24 cellular contexts compared by ENCODE assay signal in genomic region chr7:130823060-130823459, GRCh38.
A peak's percentile ranks its signal among the peaks of the same experiment; 100 is the strongest.
DNase-seq lines count a peak whose midpoint lies in the region; ATAC-seq and TF ChIP-seq lines count a peak whose summit lies in the region.
"Had no signal": no experiment of that assay in that cellular context is flagged by ENCODE, and none has a peak within 500 bp of the region (broad histone marks: within the 10 kb centered on the region; RNA-seq: fewer than 3 reads in every experiment).

No MANE protein-coding gene starts in this region.

- H3K9ac ChIP-seq in IMR-90 (ENCODE audit: low read depth, low read length) (no peak overlapping the region), adipocyte (ENCODE audit: low read length) (peak overlapping the region; percentile 26), neural progenitor cell (no peak overlapping the region)
- H3K9ac ChIP-seq: BLaER1, KMS-11 had no signal

- H4K5ac ChIP-seq in IMR-90 (ENCODE audit: low read depth, low read length) = no peak overlapping the region

- no peak overlapping the region for H2BK5ac ChIP-seq in IMR-90 (ENCODE audit: low read depth, low read length, poor library complexity, severe bottlenecking)

- no TSS peak for BruUV-seq in IMR-90 (replicated peaks; lab: Mats Ljungman, UMichigan)

- no peak overlapping the region for H4K91ac ChIP-seq in IMR-90 (ENCODE audit: insufficient read depth, low read depth, low read length)

- no peak overlapping the region for H3K56ac ChIP-seq in IMR-90 (ENCODE audit: extremely low read depth, insufficient read depth, low read length)

- H3K36me3 ChIP-seq in IMR-90 (ENCODE audit: control insufficient read depth, insufficient read depth, low read length) = no peaks in the 10 kb centered on the region
- H3K36me3 ChIP-seq in adipocyte (ENCODE audit: control insufficient read depth, insufficient read depth, low read length, severe bottlenecking) = no peaks in the 10 kb centered on the region
- no peaks in the 10 kb centered on the region for H3K36me3 ChIP-seq in osteoblast (ENCODE audit: insufficient read depth, low read length)
- H3K36me3 ChIP-seq in neural progenitor cell = no peaks in the 10 kb centered on the region
- H3K36me3 ChIP-seq: BLaER1 had no signal

- 0 out of 2 replicates have a peak overlapping the region, but pooled peaks have one; percentile 45 for H3K14ac ChIP-seq in IMR-90 (replicated peaks; ENCODE audit: low read depth, low read length)

- no peaks in the 10 kb centered on the region for H3K36me3 Mint-ChIP-seq in neural progenitor cell

- no peak overlapping the region for H3K18ac ChIP-seq in IMR-90 (ENCODE audit: low read depth, low read length)

- dilution Hi-C loops in IMR-90 (cut with HindIII; ENCODE audit: low sequenced_read_pairs, unreplicated experiment) = no loop called here

- no peaks in the 10 kb centered on the region for H3K79me2 ChIP-seq in osteoblast (ENCODE audit: insufficient read depth, low read length)
- no peaks in the 10 kb centered on the region for H3K79me2 ChIP-seq in neural progenitor cell (ENCODE audit: low read depth)

- CTCF ChIA-PET in IMR-90 (lab: Yijun Ruan, JAX) = no interaction called here

- no peak overlapping the region for H3K4me2 ChIP-seq in IMR-90 (ENCODE audit: low read depth, low read length)
- peak overlapping the region; percentile 51 for H3K4me2 ChIP-seq in osteoblast (ENCODE audit: insufficient read depth, low read length)
- H3K4me2 ChIP-seq in neural progenitor cell = no peak overlapping the region
- H3K4me2 ChIP-seq: A549, BLaER1, KMS-11 had no signal

- no peak overlapping the region for H3K4ac ChIP-seq in IMR-90 (ENCODE audit: low read depth, low read length)

- POLR2A ChIA-PET in IMR-90 (lab: Charles Lee; ENCODE audit: unreplicated experiment) = no interaction called here

- ATAC-seq in IMR-90 (ENCODE audit: low read depth) (no peak), HG03175 (IDR thresholded peaks at IDR 0.05; ENCODE audit: unreplicated experiment) (no peak), HG03442 (IDR thresholded peaks at IDR 0.05; ENCODE audit: unreplicated experiment) (no peak)
- ATAC-seq in stimulated activated naive CD8-positive, alpha-beta T cell treated with anti-CD3 and anti-CD28 coated beads, Interleukin-15, amount 100 ng/mL, for 72 hours = no peak
- ATAC-seq: A549, Panc1 had no signal

- H3K79me1 ChIP-seq in IMR-90 (ENCODE audit: low read depth in 1 of 2, low read length in 2 of 2) = no peaks in the 10 kb centered on the region

- intact Hi-C loops in IMR-90 (cut with micrococcal nuclease) = no loop called here

- no peaks in the 10 kb centered on the region for H3F3A ChIP-seq in neural progenitor cell (ENCODE audit: low read depth)

- H2AK9ac ChIP-seq in IMR-90 (replicated peaks; ENCODE audit: low read depth, low read length, poor library complexity) = no peak overlapping the region

- no peak overlapping the region for H2BK120ac ChIP-seq in IMR-90 (ENCODE audit: low read depth, low read length)

- in situ Hi-C loops in IMR-90 (cut with MboI; ENCODE audit: low sequenced_read_pairs) = no loop called here

- TF ChIP-seq RAD21 in IMR-90 (IDR thresholded peaks at IDR 0.05; ENCODE audit: low read length) = no peak

- no peak overlapping the region for H3K23ac ChIP-seq in IMR-90 (ENCODE audit: low read depth, low read length)

- no peak overlapping the region for H4K8ac ChIP-seq in IMR-90 (ENCODE audit: low read depth in 2 of 2, low read length in 2 of 2)

- H3K4me1 ChIP-seq in IMR-90 (ENCODE audit: control insufficient read depth, insufficient read depth, low read length) (no peaks in the 10 kb centered on the region), adipocyte (ENCODE audit: control insufficient read depth, insufficient read depth, low read length) (no peaks in the 10 kb centered on the region), osteoblast (ENCODE audit: insufficient read depth, low read length) (peaks cover 6% of the 10 kb centered on the region), neural progenitor cell (no peaks in the 10 kb centered on the region)
- H3K4me1 ChIP-seq: A549, BLaER1, Caco-2 had no signal

- H3K9me3 ChIP-seq in IMR-90 (ENCODE audit: control insufficient read depth, insufficient read depth, low read length) = peaks cover 3% of the 10 kb centered on the region; the same call in 1 of the 2 replicates
- H3K9me3 ChIP-seq in adipocyte (ENCODE audit: control insufficient read depth, low read length) = peaks cover 28% of the 10 kb centered on the region
- no peaks in the 10 kb centered on the region for H3K9me3 ChIP-seq in osteoblast (ENCODE audit: low read depth, low read length)
- peaks cover 11% of the 10 kb centered on the region for H3K9me3 ChIP-seq in neural progenitor cell (ENCODE audit: low read depth)

- H3K27ac Mint-ChIP-seq in stimulated activated naive CD8-positive, alpha-beta T cell treated with anti-CD3 and anti-CD28 coated beads, Interleukin-15, amount 100 ng/mL, for 72 hours = no peak overlapping the region
- H3K27ac Mint-ChIP-seq in neural progenitor cell = no peak overlapping the region
- H3K27ac Mint-ChIP-seq: CD4-positive, alpha-beta memory T cell had no signal

- no peak overlapping the region for H2BK15ac ChIP-seq in IMR-90 (ENCODE audit: low read depth, low read length)

- peak overlapping the region; percentile 52 for H2AFZ ChIP-seq in IMR-90 (replicated peaks; ENCODE audit: low read length, poor library complexity)
- H2AFZ ChIP-seq in osteoblast (ENCODE audit: low read length) = peak overlapping the region; percentile 8
- H2AFZ ChIP-seq in neural progenitor cell (replicated peaks) = no peak overlapping the region

- H2BK20ac ChIP-seq in IMR-90 (ENCODE audit: low read depth, low read length) = no peak overlapping the region

- TF ChIP-seq CTCF in IMR-90 (conservative IDR thresholded peaks at IDR 0.05; ENCODE audit: low read depth, low read length) (no peak), osteoblast (IDR thresholded peaks at IDR 0.05; ENCODE audit: extremely low read depth, low read depth, low read length) (no peak), neural progenitor cell (IDR thresholded peaks at IDR 0.05) (no peak)

- peaks cover 12% of the 10 kb centered on the region for H3K4me1 Mint-ChIP-seq in stimulated activated naive CD8-positive, alpha-beta T cell treated with anti-CD3 and anti-CD28 coated beads, Interleukin-15, amount 100 ng/mL, for 72 hours
- H3K4me1 Mint-ChIP-seq in neural progenitor cell = no peaks in the 10 kb centered on the region
- H3K4me1 Mint-ChIP-seq: CD4-positive, alpha-beta memory T cell had no signal

- no peaks in the 10 kb centered on the region for H3K27me3 Mint-ChIP-seq in stimulated activated naive CD8-positive, alpha-beta T cell treated with anti-CD3 and anti-CD28 coated beads, Interleukin-15, amount 100 ng/mL, for 72 hours
- H3K27me3 Mint-ChIP-seq in neural progenitor cell (ENCODE audit: insufficient read depth, low read depth) = peaks cover 2% of the 10 kb centered on the region

- H4K20me1 ChIP-seq in IMR-90 (ENCODE audit: insufficient read depth, low read length) = no peaks in the 10 kb centered on the region
- H4K20me1 ChIP-seq in osteoblast (ENCODE audit: insufficient read depth, low read length) = no peaks in the 10 kb centered on the region
- no peaks in the 10 kb centered on the region for H4K20me1 ChIP-seq in neural progenitor cell (ENCODE audit: low read depth)
- H4K20me1 ChIP-seq: BLaER1 had no signal

- H3K4me3 ChIP-seq in IMR-90 (ENCODE audit: insufficient read depth, low read depth, low read length) = no peak overlapping the region
- peak overlapping the region; percentile 52 for H3K4me3 ChIP-seq in adipocyte (ENCODE audit: low read length)
- no peak overlapping the region for H3K4me3 ChIP-seq in osteoblast (ENCODE audit: insufficient read depth, low read length)
- no peak overlapping the region for H3K4me3 ChIP-seq in neural progenitor cell
- H3K4me3 ChIP-seq: A549, BLaER1 had no signal

- 88% methylated on average over 1 of the region's 2 CpGs; no CpG with 5 or more reads in 1 of the 2 experiments for WGBS in IMR-90 (ENCODE audit: extremely low coverage in 2 of 2, insufficient read length in 1 of 2), 2 experiments

- peak; percentile 19 for DNase-seq in EL
- no peak for DNase-seq in IMR-90
- DNase-seq in adipocyte (ENCODE audit: low read depth) = no peak
- no peak for DNase-seq in osteoblast (ENCODE audit: insufficient read length, low spot score, missing footprints)
- DNase-seq in stimulated activated naive CD8-positive, alpha-beta T cell treated with anti-CD3 and anti-CD28 coated beads, Interleukin-15, amount 100 ng/mL, for 72 hours = no peak
- DNase-seq in neural progenitor cell (ENCODE audit: low spot score) = no peak
- DNase-seq: Caco-2; CD4-positive, alpha-beta memory T cell; DMS 273 treated with DMSO at 0.1 percent for 48 hours; DMS79 treated with DMSO at 0.1 percent for 48 hours; MV-4-11; NCI-H1105 treated with DMSO at 0.1 percent for 48 hours; NCI-H2029 treated with DMSO at 0.1 percent for 48 hours; NCI-H226; NCI-H510A treated with DMSO at 0.1 percent for 48 hours; NCI-H774; NK-92 treated with Interleukin-12 subunit alpha and Interleukin-12 subunit beta, amount 100 ng/mL, for 24 hours; SIG-M5 had no signal

- H3K9me1 ChIP-seq in IMR-90 (ENCODE audit: insufficient read depth, low read length) = no peaks in the 10 kb centered on the region

- no peak overlapping the region for H3K4me3 Mint-ChIP-seq in stimulated activated naive CD8-positive, alpha-beta T cell treated with anti-CD3 and anti-CD28 coated beads, Interleukin-15, amount 100 ng/mL, for 72 hours
- H3K4me3 Mint-ChIP-seq in neural progenitor cell = no peak overlapping the region
- H3K4me3 Mint-ChIP-seq: CD4-positive, alpha-beta memory T cell had no signal

- H2AK5ac ChIP-seq in IMR-90 (ENCODE audit: low read depth, low read length) = no peak overlapping the region

- no peak for TF ChIP-seq POLR2A in IMR-90 (IDR thresholded peaks at IDR 0.05; ENCODE audit: low read depth, low read length)

- no peak overlapping the region for H3K27ac ChIP-seq in IMR-90 (ENCODE audit: insufficient read depth, low read length)
- no peak overlapping the region for H3K27ac ChIP-seq in osteoblast (ENCODE audit: low read depth, low read length)
- H3K27ac ChIP-seq in neural progenitor cell = no peak overlapping the region
- H3K27ac ChIP-seq: A549, BLaER1, KMS-11 had no signal

- H3K9me3 Mint-ChIP-seq in stimulated activated naive CD8-positive, alpha-beta T cell treated with anti-CD3 and anti-CD28 coated beads, Interleukin-15, amount 100 ng/mL, for 72 hours = peaks cover 25% of the 10 kb centered on the region in 2 donors
- peaks cover 13% of the 10 kb centered on the region for H3K9me3 Mint-ChIP-seq in neural progenitor cell

- no peaks in the 10 kb centered on the region for H3K27me3 ChIP-seq in IMR-90 (ENCODE audit: control insufficient read depth, insufficient read depth, low read length)
- H3K27me3 ChIP-seq in adipocyte (replicated peaks; ENCODE audit: control insufficient read depth, insufficient read depth, low read length) = no peaks in the 10 kb centered on the region
- H3K27me3 ChIP-seq in osteoblast (ENCODE audit: insufficient read depth, low read length) = no peaks in the 10 kb centered on the region
- H3K27me3 ChIP-seq in neural progenitor cell = no peaks in the 10 kb centered on the region
- H3K27me3 ChIP-seq: BLaER1 had no signal

TF ChIP-seq in IMR-90, 13 proteins besides CTCF, POLR2A, EP300 and RAD21 (continues in another document):
- TF ChIP-seq MAZ (IDR thresholded peaks at IDR 0.05; ENCODE audit: borderline replicate concordance, low read depth, low read length) = no peak
